Comparison of ENCODE assay signal across 13 cellular contexts in genomic region chr14:91817566-91818325, GRCh38. TPM values are rescaled to one million over a fixed set of nuclear protein-coding genes. Genes with fewer than 3 reads are reported as not detected.
DNase-seq lines count a peak whose midpoint lies in the region; ATAC-seq, FAIRE-seq and TF ChIP-seq lines count a peak whose summit lies in the region.
"Had no signal": no experiment of that assay in that cellular context is flagged by ENCODE, and none has a peak within 500 bp of the region (broad histone marks: within the 10 kb centered on the region; RNA-seq: fewer than 3 reads in every experiment).

No MANE protein-coding gene starts in this region.

- no peak overlapping the region for H2BK20ac ChIP-seq in H1 (ENCODE audit: low read length)

- no peak overlapping the region for H4K8ac ChIP-seq in H1 (ENCODE audit: extremely low read depth, insufficient read depth, low read length)

- peak overlapping the region; percentile 15 to 29; a peak in 2 of 4 replicates for H3K4me2 ChIP-seq in H1 (ENCODE audit: insufficient read depth in 1 of 2, low read depth in 2 of 2, low read length in 2 of 2)

- no peak overlapping the region for H2AK5ac ChIP-seq in H1 (ENCODE audit: low read depth, low read length)

- POLR2A ChIA-PET in H1 (lab: Charles Lee; ENCODE audit: partially characterized antibody) = interaction anchor here (0.8 kb wide), 1 partner anchor 42 kb away, joined by 3 read pairs; no protein-coding TSS in a partner anchor
- POLR2A ChIA-PET in RWPE1 (lab: Yijun Ruan, JAX; ENCODE audit: low non-redundant PET) = no interaction called here

- no peaks in the 10 kb centered on the region for H3K4me1 Mint-ChIP-seq in mesothelial cell of epicardium

- no peak overlapping the region for H3K4ac ChIP-seq in H1 (replicated peaks; ENCODE audit: insufficient read length, low read depth, low read length)

- FAIRE-seq in H1 (lab: Jason Lieb, UNC) = no peak
- FAIRE-seq: HTR-8/SVneo had no signal

- ATAC-seq in GM19463 (IDR thresholded peaks at IDR 0.05; ENCODE audit: unreplicated experiment) = peak; percentile 85
- ATAC-seq in HG03108 (IDR thresholded peaks at IDR 0.05; ENCODE audit: unreplicated experiment) = peak; percentile 83
- ATAC-seq: gastroesophageal sphincter had no signal

- no peak overlapping the region for H2BK120ac ChIP-seq in H1 (replicated peaks; ENCODE audit: low read depth, low read length)

- no peaks in the 10 kb centered on the region for H4K20me1 ChIP-seq in H1 (replicated peaks in 1 of 2; ENCODE audit: control insufficient read depth in 1 of 2, insufficient read depth in 2 of 2, low read length in 2 of 2)

- TF ChIP-seq POLR2A in H1 (IDR thresholded peaks at IDR 0.05; ENCODE audit: control extremely low read depth in 1 of 2, low read depth in 2 of 2, low read length in 2 of 2) = no peak

- no peak overlapping the region for H3K9ac ChIP-seq in H1 (replicated peaks in 1 of 4; ENCODE audit: extremely low read depth in 1 of 4, low read depth in 3 of 4, low read length in 3 of 4)

- H3K4me1 ChIP-seq in H1 (replicated peaks in 1 of 4; ENCODE audit: control insufficient read depth in 3 of 4, insufficient read depth in 4 of 4, low read length in 3 of 4) = peaks cover 0 to 9% (median 0%) of the 10 kb centered on the region in 4 experiments; a peak in 2 of 7 replicates
- H3K4me1 ChIP-seq: gastroesophageal sphincter, right atrium auricular region had no signal

- H3K36me3 ChIP-seq in H1 (ENCODE audit: control insufficient read depth in 2 of 4, insufficient read depth in 4 of 4, low read length in 3 of 4) = no peaks in the 10 kb centered on the region
- H3K36me3 ChIP-seq: gastroesophageal sphincter, right atrium auricular region had no signal

- peak; percentile 17 for DNase-seq in GM13976 (ENCODE audit: low spot score)
- no peak for DNase-seq in H1 (ENCODE audit: low read depth in 1 of 2, low spot score in 2 of 2)
- no peak for DNase-seq in mesothelial cell of epicardium (ENCODE audit: low spot score in 2 of 2, unreplicated experiment in 2 of 2)
- DNase-seq in AG20443 (ENCODE audit: low spot score) = no peak
- no peak for DNase-seq in NK-92 (lab: John Stamatoyannopoulos, UW; ENCODE audit: unreplicated experiment)
- no peak for DNase-seq in RWPE1 (ENCODE audit: low spot score)
- DNase-seq: activated CD8-positive, alpha-beta memory T cell treated with anti-CD3 and anti-CD28 coated beads, Interleukin-2, amount 50 U/mL, for 48 hours had no signal

- no peaks in the 10 kb centered on the region for H3K27me3 Mint-ChIP-seq in mesothelial cell of epicardium (ENCODE audit: low read depth)

- no peak overlapping the region for H3K27ac Mint-ChIP-seq in mesothelial cell of epicardium

- TF ChIP-seq CTCF in GM13976 (IDR thresholded peaks at IDR 0.05; ENCODE audit: borderline replicate concordance, control extremely low read depth, extremely low read depth, insufficient read depth, missing control alignments) (no peak), H1 (IDR thresholded peaks at IDR 0.05; ENCODE audit: control extremely low read depth in 1 of 3, insufficient read depth in 1 of 3, low read depth in 1 of 3, low read length in 3 of 3) (no peak), mesothelial cell of epicardium (IDR thresholded peaks at IDR 0.05; ENCODE audit: unreplicated experiment) (no peak), RWPE1 (conservative IDR thresholded peaks at IDR 0.05; ENCODE audit: low read depth) (no peak)

- H3K18ac ChIP-seq in H1 (ENCODE audit: extremely low read depth, low read length) = no peak overlapping the region

- no peak for TF ChIP-seq RAD21 in H1 (IDR thresholded peaks at IDR 0.05 in 1 of 2, conservative IDR thresholded peaks at IDR 0.05 in 1 of 2; ENCODE audit: low read depth in 2 of 2, low read length in 2 of 2)

- no peak for TF ChIP-seq EP300 in H1 (IDR thresholded peaks at IDR 0.05; ENCODE audit: borderline replicate concordance in 1 of 2, low read depth in 2 of 2, low read length in 2 of 2)

- CTCF ChIA-PET in H1 (lab: Charles Lee; ENCODE audit: partially characterized antibody) = no interaction called here
- CTCF ChIA-PET in RWPE1 (lab: Yijun Ruan, JAX) = no interaction called here

- no peak overlapping the region for H3K56ac ChIP-seq in H1 (replicated peaks; ENCODE audit: insufficient read length, low read depth, low read length)

- H3K27me3 ChIP-seq in H1 (replicated peaks in 1 of 4; ENCODE audit: control insufficient read depth in 3 of 4, extremely low read depth in 1 of 4, insufficient read depth in 3 of 4, low read length in 3 of 4) = no peaks in the 10 kb centered on the region
- H3K27me3 ChIP-seq: gastroesophageal sphincter, right atrium auricular region had no signal

- H2BK5ac ChIP-seq in H1 (ENCODE audit: low read depth, low read length) = no peak overlapping the region

- no peaks in the 10 kb centered on the region for H3K36me3 Mint-ChIP-seq in mesothelial cell of epicardium

- 52% methylated on average over 3 of the region's 3 CpGs; no CpG with 5 or more reads in 1 of the 2 experiments for WGBS in H1 (ENCODE audit: extremely low coverage in 1 of 2, insufficient coverage in 1 of 2, insufficient read length in 1 of 2, insufficient replicate concordance in 2 of 2, low coverage in 1 of 2, low lambda C conversion rate in 2 of 2, missing lambda C conversion rate in 1 of 2), 2 experiments

- peaks cover 0 to 50% of the 10 kb centered on the region in 2 experiments; a peak in 2 of 4 replicates for H3K79me2 ChIP-seq in H1 (ENCODE audit: control insufficient read depth in 1 of 2, insufficient read depth in 2 of 2, low read length in 2 of 2)

- H3K9me3 ChIP-seq in H1 (ENCODE audit: insufficient read depth in 2 of 2, low read depth in 1 of 2, low read length in 1 of 2) = no peaks in the 10 kb centered on the region

- H3K4me3 Mint-ChIP-seq in mesothelial cell of epicardium = no peak overlapping the region

- in situ Hi-C loops in GM13976 (cut with MboI; ENCODE audit: low sequenced_read_pairs, unreplicated experiment) = no loop called here

- H3K9me3 Mint-ChIP-seq in mesothelial cell of epicardium = peaks cover 51% of the 10 kb centered on the region

- H3K23me2 ChIP-seq in H1 (ENCODE audit: low read depth, low read length) = no peaks in the 10 kb centered on the region

- H2BK12ac ChIP-seq in H1 (ENCODE audit: low read depth, low read length) = no peak overlapping the region

- peak overlapping the region in 1 of 4 experiments; percentile 30; a peak in 1 of 8 replicates for H3K4me3 ChIP-seq in H1 (ENCODE audit: extremely low read depth in 1 of 4, insufficient read depth in 2 of 4, low read depth in 3 of 4, low read length in 4 of 4)
- H3K4me3 ChIP-seq: gastroesophageal sphincter, right atrium auricular region, SK-N-MC had no signal

- no peak overlapping the region for H3K27ac ChIP-seq in H1 (ENCODE audit: low read depth, low read length)
- H3K27ac ChIP-seq in RWPE1 = no peak overlapping the region
- H3K27ac ChIP-seq: gastroesophageal sphincter, right atrium auricular region, SK-N-MC had no signal

- H4K5ac ChIP-seq in H1 (ENCODE audit: insufficient read length, low read depth, low read length) = peak overlapping the region; percentile 14

- no peak overlapping the region for H2AFZ ChIP-seq in H1 (ENCODE audit: low read length)

- H3K23ac ChIP-seq in H1 (ENCODE audit: insufficient read length) = no peak overlapping the region

- no peak overlapping the region for H2BK15ac ChIP-seq in H1 (ENCODE audit: low read length)

- H4K91ac ChIP-seq in H1 (replicated peaks; ENCODE audit: insufficient read length, low read length) = no peak overlapping the region

- no peak overlapping the region for H3K14ac ChIP-seq in H1 (ENCODE audit: insufficient read length)

- H3K79me1 ChIP-seq in H1 (ENCODE audit: low read depth, low read length) = no peaks in the 10 kb centered on the region; the same call in 1 of the 2 replicates

TF ChIP-seq in H1, 55 proteins besides CTCF, POLR2A, EP300 and RAD21:
- no peak for TF ChIP-seq PHF8 (conservative IDR thresholded peaks at IDR 0.05; ENCODE audit: low read depth, low read length)
- no peak for TF ChIP-seq CBX5 (IDR thresholded peaks at IDR 0.05; ENCODE audit: low read depth, low read length)
- no peak for TF ChIP-seq MAX (IDR thresholded peaks at IDR 0.05)
- TF ChIP-seq CBX8 (IDR thresholded peaks at IDR 0.05; ENCODE audit: borderline replicate concordance, low read depth, low read length) = no peak
- TF ChIP-seq POU5F1 (IDR thresholded peaks at IDR 0.05; ENCODE audit: low read depth, low read length) = no peak
- TF ChIP-seq KDM1A (IDR thresholded peaks at IDR 0.05; ENCODE audit: borderline replicate concordance, low read length) = no peak
- no peak for TF ChIP-seq KDM4A (IDR thresholded peaks at IDR 0.05; ENCODE audit: low read depth, low read length, severe bottlenecking)
- no peak for TF ChIP-seq ZNF274 (IDR thresholded peaks at IDR 0.05; ENCODE audit: borderline replicate concordance, extremely low read depth, low read length)
- no peak for TF ChIP-seq SUZ12 (IDR thresholded peaks at IDR 0.05; ENCODE audit: low read length)
- no peak for TF ChIP-seq NRF1 (IDR thresholded peaks at IDR 0.05; ENCODE audit: low read depth, low read length)
- no peak for TF ChIP-seq RBBP5 (IDR thresholded peaks at IDR 0.05; ENCODE audit: borderline replicate concordance, low read depth, low read length)
- TF ChIP-seq RFX5 (IDR thresholded peaks at IDR 0.05; ENCODE audit: borderline replicate concordance, low read depth, low read length) = no peak
- TF ChIP-seq GTF2F1 (IDR thresholded peaks at IDR 0.05; ENCODE audit: borderline replicate concordance, low read depth, low read length) = no peak

RNA-seq across cellular contexts. Expression of gene TC2N, which starts 49.6 kb away (rescaled TPM):
- total RNA-seq in H1 (2021; fragmentation: NEBNext Ultra II Directional; extraction: Animal tissue kit (Norgen Biotek cat#: 25700)) = 34.2 and 36.2 TPM in 2 replicates
- polyA plus RNA-seq in H1 (2011; rRNA removed) = 5.9 and 9.7 TPM in 2 replicates
- 12.7 TPM for polyA plus RNA-seq in H1 (2011; cell fraction: cytosol; rRNA removed)
- polyA plus RNA-seq in H1 (2011; cell fraction: nucleus; rRNA removed) = 7.4 TPM
- polyA plus RNA-seq in H1 (2012, experiment 1 of 2) = 10.3 to 24.7 TPM (median 12.4 TPM) in 4 replicates
- polyA plus RNA-seq in H1 (2012, experiment 2 of 2) = 1.7 TPM
- polyA plus RNA-seq in H1 (2013, experiment 1 of 2) = 17.5 TPM
- 17.9 TPM for polyA plus RNA-seq in H1 (2013, experiment 2 of 2)
- 25.4 and 40.7 TPM in 2 replicates for polyA minus RNA-seq in H1 (2011; rRNA and poly(A)+ RNA removed)
- 12.0 TPM for polyA minus RNA-seq in H1 (2011; cell fraction: cytosol; rRNA and poly(A)+ RNA removed)
- 33.7 TPM for polyA minus RNA-seq in H1 (2011; cell fraction: nucleus; rRNA and poly(A)+ RNA removed)
- 8.5 to 11.6 TPM (median 9.9 TPM) in 3 replicates for total RNA-seq in mesothelial cell of epicardium
